16 cellular contexts compared by ENCODE assay signal in the genomic region with DNA sequence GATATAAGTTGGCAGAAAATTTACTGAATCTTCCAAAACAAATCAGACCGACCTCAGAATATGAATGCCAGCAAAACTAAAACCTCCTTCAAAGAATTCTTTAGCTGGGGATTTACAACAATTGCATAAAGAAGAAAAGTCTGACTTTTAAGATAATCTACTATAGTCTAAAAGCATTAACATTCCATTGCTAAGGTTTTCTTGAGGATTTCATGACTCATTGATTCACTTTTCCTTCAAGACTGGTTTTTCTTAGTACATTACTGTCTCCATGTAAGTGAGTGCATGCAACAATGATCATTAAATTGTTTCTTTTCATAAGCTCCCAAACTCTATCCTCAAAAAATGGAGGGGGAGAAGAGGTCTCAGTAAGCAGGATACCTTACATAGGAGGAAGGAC. TPM values are rescaled to one million over a fixed set of nuclear protein-coding genes. Genes with fewer than 3 reads are reported as not detected.
DNase-seq lines count a peak whose midpoint lies in the region; FAIRE-seq and TF ChIP-seq lines count a peak whose summit lies in the region.
"Had no signal": no experiment of that assay in that cellular context is flagged by ENCODE, and none has a peak within 500 bp of the region (broad histone marks: within the 10 kb centered on the region; RNA-seq: fewer than 3 reads in every experiment).

No MANE protein-coding gene starts in this region.

- H3K27ac ChIP-seq in HEK293 (ENCODE audit: extremely low read depth, low read depth, low read length) (no peak overlapping the region; the same call in 1 of the 2 replicates), sigmoid colon (peak overlapping the region in 3 of 4 donors; percentile 96 to 97 (median 97))
- H3K27ac ChIP-seq: foreskin keratinocyte, vagina had no signal

- H3K4me1 ChIP-seq in HEK293 (ENCODE audit: control insufficient read depth, insufficient read depth, low read length) (peaks cover 55% of the 10 kb centered on the region), sigmoid colon (peaks cover 0 to 74% (median 61%) of the 10 kb centered on the region in 4 donors)

- DNase-seq in astrocyte of the hippocampus (ENCODE audit: low read depth, low spot score) (peak; percentile 61), hepatic stellate cell (ENCODE audit: low spot score) (peak; percentile 34), sigmoid colon (no peak), NCI-H2227 treated with DMSO at 0.1 percent for 48 hours (lab: John Stamatoyannopoulos, UW) (no peak), RPMI8226 (no peak), KBM-7 (no peak), D721Med (ENCODE audit: insufficient read length, low spot score) (no peak)
- DNase-seq: cortex of kidney; NCI-H1105; stimulated activated CD4-positive, alpha-beta T cell treated with anti-CD3 and anti-CD28 coated beads, Interleukin-2, amount 100 ng/mL, for 24 hours had no signal

- H3K36me3 ChIP-seq in HEK293 (ENCODE audit: control insufficient read depth in 2 of 2, insufficient read depth in 1 of 2, low read length in 2 of 2), result no peaks in the 10 kb centered on the region
- no peaks in the 10 kb centered on the region for H3K36me3 ChIP-seq in sigmoid colon
- H3K36me3 ChIP-seq: vagina had no signal

- POLR2A ChIA-PET in HEK293 (lab: Yijun Ruan, JAX), result no interaction called here

- H3K9me3 ChIP-seq in HEK293 (ENCODE audit: control insufficient read depth, insufficient read depth, low read depth, low read length) (no peaks in the 10 kb centered on the region), sigmoid colon (no peaks in the 10 kb centered on the region)
- H3K9me3 ChIP-seq: vagina had no signal

- FAIRE-seq in D721Med (lab: Jason Lieb, UNC), result no peak
- FAIRE-seq: G401.6, GM19239, islet of Langerhans had no signal

- CTCF ChIA-PET in HEK293 (lab: Yijun Ruan, JAX), result interaction anchor here (0.6 to 1.7 kb wide), 3 partner anchors 87 to 116 kb away, joined by 3 to 5 read pairs (median 5); no protein-coding TSS in a partner anchor

- intact Hi-C loops in sigmoid colon (cut with DNase I), result loop anchor here (5.0 to 10.0 kb wide), 2 partner anchors 67 to 139 kb away; no protein-coding TSS in a partner anchor

- no peak overlapping the region for H3K4me3 ChIP-seq in HEK293 (ENCODE audit: low read depth, low read length)
- H3K4me3 ChIP-seq in sigmoid colon, result peak overlapping the region in 2 of 4 donors; percentile 67 to 88
- H3K4me3 ChIP-seq: vagina had no signal

- no peaks in the 10 kb centered on the region for H3K27me3 ChIP-seq in sigmoid colon
- H3K27me3 ChIP-seq: foreskin keratinocyte, vagina had no signal

- TF ChIP-seq EP300 in sigmoid colon (IDR thresholded peaks at IDR 0.05), result no peak

- in situ Hi-C loops in KBM-7 (cut with MboI; ENCODE audit: low pct_unique_long_range_greater_than_20kb, low sequenced_read_pairs), result no loop called here

- TF ChIP-seq POLR2A in sigmoid colon (IDR thresholded peaks at IDR 0.05), result no peak

- TF ChIP-seq CTCF in HEK293 (tag by site-specific recombination; IDR thresholded peaks at IDR 0.05), result no peak
- no peak for TF ChIP-seq CTCF in sigmoid colon (IDR thresholded peaks at IDR 0.05)
- TF ChIP-seq CTCF in D721Med (IDR thresholded peaks at IDR 0.05; ENCODE audit: insufficient read depth, missing control alignments), result no peak

- 40 to 68% methylated on average over 1 of the region's 1 CpG for WGBS in sigmoid colon, 2 donors

TF ChIP-seq in HEK293, 187 proteins besides CTCF, POLR2A, EP300 and RAD21:
- TF ChIP-seq, protein P1, sequence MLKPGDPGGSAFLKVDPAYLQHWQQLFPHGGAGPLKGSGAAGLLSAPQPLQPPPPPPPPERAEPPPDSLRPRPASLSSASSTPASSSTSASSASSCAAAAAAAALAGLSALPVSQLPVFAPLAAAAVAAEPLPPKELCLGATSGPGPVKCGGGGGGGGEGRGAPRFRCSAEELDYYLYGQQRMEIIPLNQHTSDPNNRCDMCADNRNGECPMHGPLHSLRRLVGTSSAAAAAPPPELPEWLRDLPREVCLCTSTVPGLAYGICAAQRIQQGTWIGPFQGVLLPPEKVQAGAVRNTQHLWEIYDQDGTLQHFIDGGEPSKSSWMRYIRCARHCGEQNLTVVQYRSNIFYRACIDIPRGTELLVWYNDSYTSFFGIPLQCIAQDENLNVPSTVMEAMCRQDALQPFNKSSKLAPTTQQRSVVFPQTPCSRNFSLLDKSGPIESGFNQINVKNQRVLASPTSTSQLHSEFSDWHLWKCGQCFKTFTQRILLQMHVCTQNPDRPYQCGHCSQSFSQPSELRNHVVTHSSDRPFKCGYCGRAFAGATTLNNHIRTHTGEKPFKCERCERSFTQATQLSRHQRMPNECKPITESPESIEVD (tag by site-specific recombination; IDR thresholded peaks at IDR 0.05), result peak; percentile 96
- TF ChIP-seq PRDM1 (tag by site-specific recombination; IDR thresholded peaks at IDR 0.05) (peak; percentile 84), BCL6B (tag by site-specific recombination; IDR thresholded peaks at IDR 0.05) (no peak), GLIS1 (tag by site-specific recombination; IDR thresholded peaks at IDR 0.05) (no peak), ZNF548 (tag by site-specific recombination; IDR thresholded peaks at IDR 0.05) (no peak), SCRT1 (tag by site-specific recombination; IDR thresholded peaks at IDR 0.05; ENCODE audit: borderline replicate concordance) (no peak), ZNF174 (tag by site-specific recombination; IDR thresholded peaks at IDR 0.05) (no peak)

RNA-seq across cellular contexts. Expression of gene GLI3, which starts 3.1 kb away (rescaled TPM):
- 10 to 100 TPM; 17.2 to 31.6 (median 18.9) TPM for total RNA-seq in sigmoid colon
- polyA plus RNA-seq in sigmoid colon, result 1 to 10 TPM in 2 of 3 donors, under 1 TPM in 1; 0.23 to 3.6 (median 1.2) TPM

Comparison
In these comparisons a context has a peak if more than half of its experiments do, and no peak if none do; other contexts are left out.
1. DNase-seq: peak in astrocyte of the hippocampus (single experiment) and hepatic stellate cell (single experiment); none in sigmoid colon (single experiment), NCI-H2227 treated with DMSO at 0.1 percent for 48 hours (single experiment), RPMI8226 (single experiment), KBM-7 (single experiment) and D721Med (single experiment).